Comparison of ENCODE assay signal across 32 cellular contexts in genomic region chr4:152149734-152150133, GRCh38.
"Had no signal": no experiment of that assay in that cellular context is flagged by ENCODE, and none has a peak within 500 bp of the region (broad histone marks: within the 10 kb centered on the region; RNA-seq: fewer than 3 reads in every experiment).

No MANE protein-coding gene starts in this region.

- H3K4me1 ChIP-seq: SJSA1 had no signal

- H3K36me3 ChIP-seq: MG63, SJSA1 had no signal

- H3K4me2 ChIP-seq: PC-9, SK-N-SH had no signal

- H2AFZ ChIP-seq: PC-9 had no signal

- DNase-seq: Kasumi-1, MG63, NCI-H1048, NCI-H1092 treated with DMSO at 0.1 percent for 48 hours, NCI-H1105 treated with DMSO at 0.1 percent for 48 hours, NCI-H1417, NCI-H1436, NCI-H146, NCI-H1694, NCI-H187, NCI-H1930, NCI-H2029 treated with DMSO at 0.1 percent for 48 hours, NCI-H2081 treated with DMSO at 0.1 percent for 48 hours, NCI-H2107, NCI-H2171, NCI-H226, NCI-H446 treated with DMSO at 0.1 percent for 48 hours, NCI-H510A, NCI-H524, NCI-H526, NCI-H69, NCI-H748 treated with DMSO at 0.1 percent for 48 hours, NCI-H82, PC-9, Right ventricle myocardium superior, SHP77 treated with DMSO at 0.1 percent for 48 hours, SK-N-SH, SW 1271, T-helper 1 cell had no signal

- H3K27ac ChIP-seq: PC-9, RWPE1, SJSA1 had no signal

- ATAC-seq: Panc1 had no signal

- H3K27me3 ChIP-seq: MG63, SJSA1 had no signal

- H3K4me3 ChIP-seq: MG63, PC-9, SJSA1 had no signal

- H3K9ac ChIP-seq: SK-N-SH had no signal
